20 cellular contexts compared by ENCODE assay signal in genomic region chr12:22256076-22256475, GRCh38.
A peak's percentile ranks its signal among the peaks of the same experiment; 100 is the strongest.
DNase-seq lines count a peak whose midpoint lies in the region; ATAC-seq and TF ChIP-seq lines count a peak whose summit lies in the region.
"Had no signal": no experiment of that assay in that cellular context is flagged by ENCODE, and none has a peak within 500 bp of the region (broad histone marks: within the 10 kb centered on the region; RNA-seq: fewer than 3 reads in every experiment).

No MANE protein-coding gene starts in this region.

- peaks cover 2% of the 10 kb centered on the region for H3K27me3 Mint-ChIP-seq in GM23338 (ENCODE audit: insufficient read depth, low read depth, poor library complexity)
- H3K27me3 Mint-ChIP-seq: CD4-positive, CD25-positive, alpha-beta regulatory T cell had no signal

- peak overlapping the region; percentile 16; the same call in 1 of the 2 replicates for H3K4me2 ChIP-seq in GM23338
- peak overlapping the region; percentile 16 for H3K4me2 ChIP-seq in hepatocyte

- H3K4me1 ChIP-seq in GM23338 (ENCODE audit: insufficient read depth) (peaks cover 16% of the 10 kb centered on the region), hepatocyte (ENCODE audit: insufficient read depth) (peaks cover 17% of the 10 kb centered on the region), rectal smooth muscle tissue (ENCODE audit: control insufficient read depth, insufficient read depth, low read length) (peaks cover 20% of the 10 kb centered on the region)
- H3K4me1 ChIP-seq: gastrocnemius medialis, psoas muscle had no signal

- H3K4me3 Mint-ChIP-seq in GM23338 = no peak overlapping the region
- H3K4me3 Mint-ChIP-seq: naive thymus-derived CD8-positive, alpha-beta T cell; stimulated activated effector memory CD8-positive, alpha-beta T cell treated with anti-CD3 and anti-CD28 coated beads, Interleukin-12 subunit alpha, Interleukin-12 subunit beta, amount 100 ng/mL, for 72 hours had no signal

- H3K36me3 ChIP-seq in GM23338 (ENCODE audit: insufficient read depth) (no peaks in the 10 kb centered on the region), hepatocyte (replicated peaks; ENCODE audit: insufficient read depth, low read depth) (no peaks in the 10 kb centered on the region), rectal smooth muscle tissue (ENCODE audit: control insufficient read depth, insufficient read depth, low read length) (no peaks in the 10 kb centered on the region)
- H3K36me3 ChIP-seq: gastrocnemius medialis, tibial nerve had no signal

- H3F3A ChIP-seq in GM23338 (replicated peaks; ENCODE audit: low read depth) = no peaks in the 10 kb centered on the region

- TF ChIP-seq CTCF in GM23338 (conservative IDR thresholded peaks at IDR 0.05; ENCODE audit: low read depth in 2 of 2) = no peak
- TF ChIP-seq CTCF in astrocyte of the cerebellum (IDR thresholded peaks at IDR 0.05; ENCODE audit: low read depth, low read length, missing control alignments) = no peak
- TF ChIP-seq CTCF in hepatocyte (IDR thresholded peaks at IDR 0.05; ENCODE audit: poor library complexity) = no peak

- 54% methylated on average over 7 of the region's 7 CpGs for WGBS in hepatocyte (ENCODE audit: low lambda C conversion rate, missing lambda C conversion rate)

- H3K79me2 ChIP-seq in GM23338 (replicated peaks; ENCODE audit: insufficient read depth) = no peaks in the 10 kb centered on the region
- H3K79me2 ChIP-seq in hepatocyte = no peaks in the 10 kb centered on the region

- in situ Hi-C loops in astrocyte of the cerebellum (cut with HindIII; ENCODE audit: low sequenced_read_pairs) = no loop called here

- H3K4me3 ChIP-seq in GM23338 = no peak overlapping the region
- H3K4me3 ChIP-seq in astrocyte of the cerebellum (ENCODE audit: low read depth, low read length) = no peak overlapping the region
- H3K4me3 ChIP-seq in hepatocyte = no peak overlapping the region
- H3K4me3 ChIP-seq in rectal smooth muscle tissue (ENCODE audit: low read length) = peak overlapping the region; percentile 36
- H3K4me3 ChIP-seq: gastrocnemius medialis, psoas muscle, tibial nerve had no signal

- H3K9me3 Mint-ChIP-seq in GM23338 = no peaks in the 10 kb centered on the region
- H3K9me3 Mint-ChIP-seq: CD4-positive, CD25-positive, alpha-beta regulatory T cell; naive thymus-derived CD8-positive, alpha-beta T cell; stimulated activated effector memory CD8-positive, alpha-beta T cell treated with anti-CD3 and anti-CD28 coated beads, Interleukin-12 subunit alpha, Interleukin-12 subunit beta, amount 100 ng/mL, for 72 hours had no signal

- H3K27ac ChIP-seq in GM23338 (ENCODE audit: low read depth) = no peak overlapping the region
- peak overlapping the region; percentile 90 for H3K27ac ChIP-seq in hepatocyte
- peak overlapping the region; percentile 70 for H3K27ac ChIP-seq in rectal smooth muscle tissue (ENCODE audit: low read depth, low read length)
- H3K27ac ChIP-seq: gastrocnemius medialis, psoas muscle, tibial nerve had no signal

- no peak overlapping the region for H3K27ac Mint-ChIP-seq in GM23338
- H3K27ac Mint-ChIP-seq: CD4-positive, CD25-positive, alpha-beta regulatory T cell; naive thymus-derived CD8-positive, alpha-beta T cell; stimulated activated effector memory CD8-positive, alpha-beta T cell treated with anti-CD3 and anti-CD28 coated beads, Interleukin-12 subunit alpha, Interleukin-12 subunit beta, amount 100 ng/mL, for 72 hours had no signal

- DNase-seq in GM23338 (ENCODE audit: low spot score) (no peak), astrocyte of the cerebellum (ENCODE audit: low read depth) (peak; percentile 37), hepatocyte (ENCODE audit: low spot score) (peak; percentile 35), NCI-H2029 (lab: John Stamatoyannopoulos, UW) (no peak)
- no peak for DNase-seq in activated CD4-positive, alpha-beta T cell treated with anti-CD3 and anti-CD28 coated beads, Interleukin-2, amount 50 U/mL, for 48 hours
- DNase-seq in effector CD8-positive, alpha-beta T cell (lab: John Stamatoyannopoulos, UW) = no peak
- DNase-seq: activated CD4-positive, alpha-beta T cell treated with anti-CD3 and anti-CD28 coated beads for 48 hours; activated CD8-positive, alpha-beta memory T cell treated with anti-CD3 and anti-CD28 coated beads, Interleukin-2, amount 50 U/mL, for 4 hours; activated gamma-delta T cell treated with Interleukin-2 at 50 U/mL for 16 hours; anterior cingulate cortex; CD4-positive, CD25-positive, alpha-beta regulatory T cell; cortex of kidney; gastrocnemius medialis; naive thymus-derived CD8-positive, alpha-beta T cell; NCI-H2227 treated with DMSO at 0.1 percent for 48 hours; psoas muscle had no signal

- H3K4me1 Mint-ChIP-seq in GM23338 = no peaks in the 10 kb centered on the region; the same call in 2 of the 3 replicates
- H3K4me1 Mint-ChIP-seq: stimulated activated effector memory CD8-positive, alpha-beta T cell treated with anti-CD3 and anti-CD28 coated beads, Interleukin-12 subunit alpha, Interleukin-12 subunit beta, amount 100 ng/mL, for 72 hours had no signal

- H3K9me3 ChIP-seq in hepatocyte (ENCODE audit: low read depth) = no peaks in the 10 kb centered on the region
- H3K9me3 ChIP-seq: gastrocnemius medialis, psoas muscle, tibial nerve had no signal

- no peaks in the 10 kb centered on the region for H3K36me3 Mint-ChIP-seq in GM23338 (ENCODE audit: low read depth)
- H3K36me3 Mint-ChIP-seq: naive thymus-derived CD8-positive, alpha-beta T cell; stimulated activated effector memory CD8-positive, alpha-beta T cell treated with anti-CD3 and anti-CD28 coated beads, Interleukin-12 subunit alpha, Interleukin-12 subunit beta, amount 100 ng/mL, for 72 hours had no signal

- H2AFZ ChIP-seq in GM23338 = no peak overlapping the region
- no peak overlapping the region for H2AFZ ChIP-seq in hepatocyte

- no peaks in the 10 kb centered on the region for H3K9me2 ChIP-seq in GM23338 (ENCODE audit: insufficient read depth)
- H3K9me2 ChIP-seq in hepatocyte (replicated peaks; ENCODE audit: insufficient read depth) = no peaks in the 10 kb centered on the region

- no peak for ATAC-seq in GM23338
- ATAC-seq in GM18520 (IDR thresholded peaks at IDR 0.05; ENCODE audit: unreplicated experiment) = no peak
- ATAC-seq: gastrocnemius medialis; naive thymus-derived CD8-positive, alpha-beta T cell; psoas muscle; stimulated activated effector memory CD8-positive, alpha-beta T cell treated with anti-CD3 and anti-CD28 coated beads, Interleukin-12 subunit alpha, Interleukin-12 subunit beta, amount 100 ng/mL, for 72 hours had no signal

- no peaks in the 10 kb centered on the region for H4K20me1 ChIP-seq in GM23338 (replicated peaks; ENCODE audit: insufficient read depth)
- H4K20me1 ChIP-seq in hepatocyte (ENCODE audit: insufficient read depth, poor library complexity, severe bottlenecking) = no peaks in the 10 kb centered on the region

- no peak overlapping the region for H3K9ac ChIP-seq in rectal smooth muscle tissue (ENCODE audit: low read length)

- H3K27me3 ChIP-seq in GM23338 (ENCODE audit: insufficient read depth) = no peaks in the 10 kb centered on the region
- no peaks in the 10 kb centered on the region for H3K27me3 ChIP-seq in hepatocyte
- H3K27me3 ChIP-seq in rectal smooth muscle tissue (ENCODE audit: control insufficient read depth, insufficient read depth, low read length) = no peaks in the 10 kb centered on the region
- H3K27me3 ChIP-seq: gastrocnemius medialis, tibial nerve had no signal

TF ChIP-seq in GM23338, 12 proteins besides CTCF, POLR2A, EP300 and RAD21 (continues in another document):
- TF ChIP-seq ETS1 (IDR thresholded peaks at IDR 0.05) (no peak), JUNB (IDR thresholded peaks at IDR 0.05; ENCODE audit: unreplicated experiment) (no peak), EZH2phosphoT487 (IDR thresholded peaks at IDR 0.05; ENCODE audit: unreplicated experiment) (no peak), STAT1 (IDR thresholded peaks at IDR 0.05; ENCODE audit: unreplicated experiment) (no peak), EZH2 (IDR thresholded peaks at IDR 0.05; ENCODE audit: low read depth, unreplicated experiment) (no peak), POLR2AphosphoS5 (IDR thresholded peaks at IDR 0.05; ENCODE audit: low read depth) (no peak), ZNF331 (CRISPR knock-in tag; IDR thresholded peaks at IDR 0.05; ENCODE audit: low read depth) (no peak), NANOG (IDR thresholded peaks at IDR 0.05; ENCODE audit: borderline replicate concordance) (no peak)

Comparison
In these comparisons a context has a peak if more than half of its experiments do, and no peak if none do; other contexts are left out.
1. DNase-seq: peak in astrocyte of the cerebellum (single experiment) and hepatocyte (single experiment); none in GM23338 (single experiment), activated CD4-positive, alpha-beta T cell treated with anti-CD3 and anti-CD28 coated beads, Interleukin-2, amount 50 U/mL, for 48 hours (0 of 2), effector CD8-positive, alpha-beta T cell (single experiment) and NCI-H2029 (single experiment).